1 cellular context compared by ENCODE assay signal in genomic region chr7:24573554-24574338, GRCh38.
TF ChIP-seq lines count a peak whose summit lies in the region.

No MANE protein-coding gene starts in this region.

TF ChIP-seq in A549, 52 proteins besides CTCF, POLR2A, EP300 and RAD21 (continued from another document):
- TF ChIP-seq CBX2 (IDR thresholded peaks at IDR 0.05; ENCODE audit: borderline replicate concordance, low read depth) (no peak), HOXB5 (CRISPR knock-in tag; IDR thresholded peaks at IDR 0.05) (no peak), TFCP2L1 (CRISPR knock-in tag; IDR thresholded peaks at IDR 0.05) (no peak)
